26 cellular contexts compared by ENCODE assay signal in the genomic region with DNA sequence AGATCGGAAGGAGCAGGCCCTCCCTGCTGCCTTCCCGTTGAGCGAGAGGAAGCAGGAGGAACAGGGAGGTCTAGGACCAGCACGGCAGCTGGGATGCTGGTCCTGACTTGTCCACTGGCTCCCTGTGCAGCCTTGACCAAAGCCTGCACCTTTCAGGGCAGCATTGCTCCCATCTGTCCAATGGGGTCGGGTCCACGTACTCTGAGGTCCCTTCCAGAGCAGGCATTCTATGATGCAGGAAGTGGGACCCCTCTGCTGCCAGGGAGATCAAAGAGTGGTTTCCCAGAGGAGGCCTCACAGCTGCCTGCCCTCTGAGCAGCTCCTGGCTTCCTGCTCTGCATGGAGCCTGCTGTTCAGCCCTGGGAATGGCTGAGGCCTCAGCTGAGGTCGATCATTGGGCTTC. TPM values are rescaled to one million over a fixed set of nuclear protein-coding genes. Genes with fewer than 3 reads are reported as not detected.
DNase-seq lines count a peak whose midpoint lies in the region; ATAC-seq, FAIRE-seq and TF ChIP-seq lines count a peak whose summit lies in the region.
"Had no signal": no experiment of that assay in that cellular context is flagged by ENCODE, and none has a peak within 500 bp of the region (broad histone marks: within the 10 kb centered on the region; RNA-seq: fewer than 3 reads in every experiment).

No MANE protein-coding gene starts in this region.

- H3K4me2 ChIP-seq in endothelial cell of umbilical vein (ENCODE audit: insufficient read depth, low read length) = no peak overlapping the region

- BruUV-seq in endothelial cell of umbilical vein (replicated peaks; lab: Mats Ljungman, UMichigan) = no TSS peak

- H3K4me1 Mint-ChIP-seq in naive thymus-derived CD4-positive, alpha-beta T cell = peaks cover 0 to 6% (median 6%) of the 10 kb centered on the region in 7 donors

- peaks cover 18% of the 10 kb centered on the region for H3K4me1 ChIP-seq in endothelial cell of umbilical vein (ENCODE audit: control insufficient read depth, extremely low read depth, insufficient read depth, low read length)
- H3K4me1 ChIP-seq in mesodermal cell (ENCODE audit: control insufficient read depth, insufficient read depth, low read length, poor library complexity, severe bottlenecking) = peaks cover 17% of the 10 kb centered on the region
- H3K4me1 ChIP-seq in naive thymus-derived CD4-positive, alpha-beta T cell (ENCODE audit: control insufficient read depth in 2 of 2, insufficient read depth in 2 of 2, low read length in 2 of 2) = no peaks in the 10 kb centered on the region
- H3K4me1 ChIP-seq: adrenal gland had no signal

- H3K27me3 Mint-ChIP-seq in naive thymus-derived CD4-positive, alpha-beta T cell = peaks cover 0 to 7% (median 4%) of the 10 kb centered on the region in 5 donors

- no peak overlapping the region for H3K4me3 ChIP-seq in endothelial cell of umbilical vein (replicated peaks in 1 of 3; ENCODE audit: insufficient read depth in 1 of 3, low read depth in 1 of 3, low read length in 3 of 3)
- H3K4me3 ChIP-seq in mesodermal cell (ENCODE audit: extremely low read depth, insufficient read depth, low read length, poor library complexity, severe bottlenecking) = no peak overlapping the region
- no peak overlapping the region for H3K4me3 ChIP-seq in naive thymus-derived CD4-positive, alpha-beta T cell (ENCODE audit: low read length)
- no peak overlapping the region for H3K4me3 ChIP-seq in foreskin fibroblast (ENCODE audit: low read depth in 1 of 2, low read length in 2 of 2)
- H3K4me3 ChIP-seq: adrenal gland, dorsolateral prefrontal cortex, esophagus muscularis mucosa, skin epidermis, stomach, upper lobe of left lung had no signal

- peak overlapping the region; percentile 9 for H2AFZ ChIP-seq in endothelial cell of umbilical vein (ENCODE audit: low read depth, low read length)

- peak; percentile 29 for ATAC-seq in Right ventricle myocardium superior (ENCODE audit: poor library complexity)
- ATAC-seq in naive thymus-derived CD4-positive, alpha-beta T cell = no peak
- ATAC-seq: HCT116 had no signal

- CTCF ChIA-PET in endothelial cell of umbilical vein (lab: Charles Lee) = interaction anchor here (1.8 kb wide), 1 partner anchor 16 kb away, joined by 6 read pairs; no protein-coding TSS in a partner anchor
- CTCF ChIA-PET in naive thymus-derived CD4-positive, alpha-beta T cell (lab: Charles Lee) = no interaction called here

- intact Hi-C loops in Right ventricle myocardium superior (cut with DNase I) (no loop called here), cardiac septum (cut with DNase I) (no loop called here), endothelial cell of umbilical vein (cut with micrococcal nuclease) (no loop called here)
- intact Hi-C loops in naive thymus-derived CD4-positive, alpha-beta T cell (cut with micrococcal nuclease) = no loop called here

- H4K20me1 ChIP-seq in endothelial cell of umbilical vein (replicated peaks; ENCODE audit: control insufficient read depth, extremely low read depth, insufficient read depth, low read length) = no peaks in the 10 kb centered on the region

- TF ChIP-seq POLR2A in endothelial cell of umbilical vein (IDR thresholded peaks at IDR 0.05; ENCODE audit: low read depth, low read length) (no peak), GM12892 (IDR thresholded peaks at IDR 0.05; ENCODE audit: low read depth, low read length) (no peak)

- DNase-seq in Right ventricle myocardium superior (no peak), cardiac septum (ENCODE audit: low spot score) (no peak), endothelial cell of umbilical vein (ENCODE audit: low read depth, low spot score) (peak; percentile 18), ureter (ENCODE audit: low spot score) (peak; percentile 23), foreskin fibroblast (no peak), GM12892 (ENCODE audit: insufficient read length) (no peak)
- no peak for DNase-seq in naive thymus-derived CD4-positive, alpha-beta T cell
- DNase-seq: 8988T; activated CD4-positive, alpha-beta T cell treated with anti-CD3 and anti-CD28 coated beads, Interleukin-2, amount 10 ng/mL, durations not matched to agents 24 days and 14 days; activated CD8-positive, alpha-beta memory T cell treated with anti-CD3 and anti-CD28 coated beads, Interleukin-2, amount 50 U/mL, for 4 hours; activated effector memory CD4-positive, alpha-beta T cell treated with Interleukin-2 at 50 U/mL for 16 hours; adrenal gland; caudate nucleus; dorsolateral prefrontal cortex; NCI-H187; NK-92 treated with Interleukin-12 subunit alpha and Interleukin-12 subunit beta, amount 100 ng/mL, for 24 hours; posterior cingulate gyrus; stimulated activated CD4-positive, alpha-beta T cell treated with anti-CD3 and anti-CD28 coated beads, Interleukin-4, amount 100 ng/mL, for 24 hours; stomach; upper lobe of left lung had no signal

- H3K9ac ChIP-seq in endothelial cell of umbilical vein (replicated peaks; ENCODE audit: extremely low read depth, insufficient read depth, low read length) = no peak overlapping the region

- no peaks in the 10 kb centered on the region for H3K9me1 ChIP-seq in endothelial cell of umbilical vein (replicated peaks; ENCODE audit: control insufficient read depth, extremely low read depth, insufficient read depth, low read length)

- H3K79me2 ChIP-seq in endothelial cell of umbilical vein (ENCODE audit: control insufficient read depth, insufficient read depth, low read length) = no peaks in the 10 kb centered on the region

- H3K36me3 ChIP-seq in endothelial cell of umbilical vein (ENCODE audit: control insufficient read depth in 2 of 2, extremely low read depth in 1 of 2, insufficient read depth in 2 of 2, low read length in 2 of 2) = no peaks in the 10 kb centered on the region
- H3K36me3 ChIP-seq in mesodermal cell (ENCODE audit: control insufficient read depth, insufficient read depth, low read length) = no peaks in the 10 kb centered on the region
- no peaks in the 10 kb centered on the region for H3K36me3 ChIP-seq in naive thymus-derived CD4-positive, alpha-beta T cell (ENCODE audit: control insufficient read depth in 2 of 3, insufficient read depth in 3 of 3, low read length in 3 of 3)
- H3K36me3 ChIP-seq: adrenal gland, esophagus muscularis mucosa, stomach, upper lobe of left lung had no signal

- no peak overlapping the region for H3K27ac ChIP-seq in endothelial cell of umbilical vein (ENCODE audit: insufficient read depth, low read depth, low read length)
- peak overlapping the region; percentile 16 for H3K27ac ChIP-seq in mesodermal cell (ENCODE audit: low read depth, low read length, severe bottlenecking)
- no peak overlapping the region for H3K27ac ChIP-seq in naive thymus-derived CD4-positive, alpha-beta T cell (ENCODE audit: low read depth, low read length)
- H3K27ac ChIP-seq: esophagus muscularis mucosa, stomach, upper lobe of left lung had no signal

- H3K27ac Mint-ChIP-seq in naive thymus-derived CD4-positive, alpha-beta T cell = no peak overlapping the region
- H3K27ac Mint-ChIP-seq: B cell had no signal

- no peaks in the 10 kb centered on the region for H3K36me3 Mint-ChIP-seq in naive thymus-derived CD4-positive, alpha-beta T cell

- TF ChIP-seq CTCF in endothelial cell of umbilical vein (IDR thresholded peaks at IDR 0.05; ENCODE audit: extremely low read depth in 1 of 2, insufficient read depth in 1 of 2, low read depth in 1 of 2, low read length in 2 of 2) = no peak
- TF ChIP-seq CTCF in foreskin fibroblast (IDR thresholded peaks at IDR 0.05; ENCODE audit: low read depth, low read length) = no peak

- no peak overlapping the region for H3K4me3 Mint-ChIP-seq in naive thymus-derived CD4-positive, alpha-beta T cell
- H3K4me3 Mint-ChIP-seq: activated CD4-positive, alpha-beta T cell treated with anti-CD3 and anti-CD28 coated beads, Interleukin-2, amount 10 ng/mL, durations not matched to agents 24 days and 14 days; B cell had no signal

- 66 to 78% methylated on average over 7 of the region's 7 CpGs for WGBS in mesodermal cell (ENCODE audit: insufficient coverage in 2 of 2), 2 experiments

- POLR2A ChIA-PET in endothelial cell of umbilical vein (lab: Charles Lee) = no interaction called here
- POLR2A ChIA-PET in naive thymus-derived CD4-positive, alpha-beta T cell (lab: Charles Lee) = no interaction called here

- H3K9me3 Mint-ChIP-seq in naive thymus-derived CD4-positive, alpha-beta T cell = no peaks in the 10 kb centered on the region
- H3K9me3 Mint-ChIP-seq: activated CD4-positive, alpha-beta T cell treated with anti-CD3 and anti-CD28 coated beads, Interleukin-2, amount 10 ng/mL, durations not matched to agents 24 days and 14 days had no signal

- H3K9me3 ChIP-seq in endothelial cell of umbilical vein (replicated peaks; ENCODE audit: control insufficient read depth, insufficient read depth, low read length) (no peaks in the 10 kb centered on the region), mesodermal cell (ENCODE audit: control insufficient read depth, low read length) (no peaks in the 10 kb centered on the region)
- H3K9me3 ChIP-seq in naive thymus-derived CD4-positive, alpha-beta T cell (ENCODE audit: control insufficient read depth in 2 of 3, low read length in 3 of 3) = no peaks in the 10 kb centered on the region
- H3K9me3 ChIP-seq: adrenal gland, esophagus muscularis mucosa, stomach, upper lobe of left lung had no signal

- dilution Hi-C loops in endothelial cell of umbilical vein (cut with MboI; ENCODE audit: extremely low pct_ligation_motif_present, low sequenced_read_pairs) = no loop called here

- H3K27me3 ChIP-seq in endothelial cell of umbilical vein (ENCODE audit: control insufficient read depth in 2 of 2, insufficient read depth in 2 of 2, low read length in 2 of 2) = no peaks in the 10 kb centered on the region
- H3K27me3 ChIP-seq in naive thymus-derived CD4-positive, alpha-beta T cell (ENCODE audit: control insufficient read depth in 2 of 2, insufficient read depth in 2 of 2, low read length in 2 of 2) = no peaks in the 10 kb centered on the region
- H3K27me3 ChIP-seq: adrenal gland, dorsolateral prefrontal cortex, stomach, upper lobe of left lung had no signal

- FAIRE-seq in endothelial cell of umbilical vein (lab: Jason Lieb, UNC) (no peak), GM12892 (lab: Jason Lieb, UNC) (no peak)
- FAIRE-seq: TTC549 had no signal

RNA-seq across cellular contexts. Expression of gene ZNF362, which starts 21.7 kb away (rescaled TPM):
- total RNA-seq in Right ventricle myocardium superior (30.1 TPM), cardiac septum (30.3 TPM), endothelial cell of umbilical vein (35.3 and 36.9 TPM in 2 replicates), ureter (53.7 TPM)
- polyA plus RNA-seq in endothelial cell of umbilical vein = 28.4 and 48.0 TPM in 2 replicates
- polyA plus RNA-seq in endothelial cell of umbilical vein (2011; cell fraction: cytosol; rRNA removed) = 13.6 and 17.0 TPM in 2 replicates
- 12.8 and 18.7 TPM in 2 replicates for polyA plus RNA-seq in endothelial cell of umbilical vein (2011; cell fraction: nucleus; rRNA removed)
- polyA plus RNA-seq in endothelial cell of umbilical vein (2012) = 13.8 and 15.2 TPM in 2 replicates
- 17.2 and 19.7 TPM in 2 replicates for polyA minus RNA-seq in endothelial cell of umbilical vein
- polyA minus RNA-seq in endothelial cell of umbilical vein (2011; cell fraction: cytosol; rRNA and poly(A)+ RNA removed) = 6.8 TPM
- polyA minus RNA-seq in endothelial cell of umbilical vein (2011; cell fraction: nucleus; rRNA and poly(A)+ RNA removed) = 18.1 and 18.5 TPM in 2 replicates
- polyA plus RNA-seq in mesodermal cell (2013, experiment 1 of 2) = 36.2 TPM
- 35.9 TPM for polyA plus RNA-seq in mesodermal cell (2013, experiment 2 of 2)
- 10 to 100 TPM; 24.7 to 30.5 (median 27.0) TPM for total RNA-seq in naive thymus-derived CD4-positive, alpha-beta T cell
- 10 to 100 TPM; 17.2 to 30.0 TPM for polyA plus RNA-seq in naive thymus-derived CD4-positive, alpha-beta T cell
- polyA plus RNA-seq in GM12892 (2012; ENCODE audit: missing spikeins) = 1.9 TPM

RNA-seq across cellular contexts. Expression of gene TRIM62, which starts 52.7 kb away (rescaled TPM):
- total RNA-seq in Right ventricle myocardium superior (1.9 TPM), cardiac septum (3.5 TPM), endothelial cell of umbilical vein (8.3 and 8.6 TPM in 2 replicates), ureter (16.1 TPM)
- polyA plus RNA-seq in endothelial cell of umbilical vein = 9.3 and 10.4 TPM in 2 replicates
- polyA plus RNA-seq in endothelial cell of umbilical vein (2011; cell fraction: cytosol; rRNA removed) = 7.7 and 8.1 TPM in 2 replicates
- polyA plus RNA-seq in endothelial cell of umbilical vein (2011; cell fraction: nucleus; rRNA removed) = 12.1 and 14.7 TPM in 2 replicates
- 5.9 and 7.9 TPM in 2 replicates for polyA plus RNA-seq in endothelial cell of umbilical vein (2012)
- 7.4 and 8.9 TPM in 2 replicates for polyA minus RNA-seq in endothelial cell of umbilical vein
- polyA minus RNA-seq in endothelial cell of umbilical vein (2011; cell fraction: cytosol; rRNA and poly(A)+ RNA removed) = 1.8 TPM
- polyA minus RNA-seq in endothelial cell of umbilical vein (2011; cell fraction: nucleus; rRNA and poly(A)+ RNA removed) = 5.0 and 6.3 TPM in 2 replicates
- 8.0 TPM for polyA plus RNA-seq in mesodermal cell (2013, experiment 1 of 2)
- 7.7 TPM for polyA plus RNA-seq in mesodermal cell (2013, experiment 2 of 2)
- 10 to 100 TPM; 13.2 to 24.2 (median 19.4) TPM for total RNA-seq in naive thymus-derived CD4-positive, alpha-beta T cell
- polyA plus RNA-seq in naive thymus-derived CD4-positive, alpha-beta T cell = 1 to 10 TPM; 3.6 to 7.9 TPM
- 1.1 TPM for polyA plus RNA-seq in GM12892 (2012; ENCODE audit: missing spikeins)

Comparison
In these comparisons a context has a peak if more than half of its experiments do, and no peak if none do; other contexts are left out.
1. DNase-seq: peak in endothelial cell of umbilical vein (single experiment) and ureter (single experiment); none in Right ventricle myocardium superior (single experiment), cardiac septum (single experiment), naive thymus-derived CD4-positive, alpha-beta T cell (0 of 9), foreskin fibroblast (0 of 2) and GM12892 (single experiment).